1 cellular context compared by ENCODE assay signal in the genomic region with DNA sequence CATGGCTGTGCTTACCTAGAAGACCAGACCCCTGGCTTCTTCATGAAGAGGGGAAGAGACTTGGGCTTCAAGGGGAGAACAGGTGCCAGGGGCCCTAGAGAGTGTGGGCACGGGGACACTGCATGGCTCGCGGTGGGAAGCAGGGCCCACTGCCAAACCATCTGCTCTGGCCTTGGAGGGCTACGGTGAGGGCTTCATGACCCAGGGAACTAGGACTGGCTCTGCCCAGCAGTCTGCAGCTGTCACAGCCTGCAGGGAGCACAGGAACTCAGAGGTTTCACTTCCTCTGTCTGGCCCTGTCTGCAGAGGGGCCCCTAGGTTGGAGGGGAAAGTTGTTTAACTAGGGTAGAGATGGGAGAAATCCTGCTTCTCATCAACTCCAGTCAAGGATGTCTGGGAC.
TF ChIP-seq lines count a peak whose summit lies in the region.

No MANE protein-coding gene starts in this region.

TF ChIP-seq in WTC11, 78 proteins besides CTCF, POLR2A, EP300 and RAD21 (continued from another document):
- TF ChIP-seq ZNF281 (CRISPR knock-in tag; IDR thresholded peaks at IDR 0.05) (no peak), GRHL2 (CRISPR knock-in tag; IDR thresholded peaks at IDR 0.05; ENCODE audit: insufficient replicate concordance, severe bottlenecking) (no peak)
- TF ChIP-seq, protein P1, sequence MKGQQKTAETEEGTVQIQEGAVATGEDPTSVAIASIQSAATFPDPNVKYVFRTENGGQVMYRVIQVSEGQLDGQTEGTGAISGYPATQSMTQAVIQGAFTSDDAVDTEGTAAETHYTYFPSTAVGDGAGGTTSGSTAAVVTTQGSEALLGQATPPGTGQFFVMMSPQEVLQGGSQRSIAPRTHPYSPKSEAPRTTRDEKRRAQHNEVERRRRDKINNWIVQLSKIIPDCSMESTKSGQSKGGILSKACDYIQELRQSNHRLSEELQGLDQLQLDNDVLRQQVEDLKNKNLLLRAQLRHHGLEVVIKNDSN (CRISPR knock-in tag; IDR thresholded peaks at IDR 0.05), result no peak
